In the genomic region with DNA sequence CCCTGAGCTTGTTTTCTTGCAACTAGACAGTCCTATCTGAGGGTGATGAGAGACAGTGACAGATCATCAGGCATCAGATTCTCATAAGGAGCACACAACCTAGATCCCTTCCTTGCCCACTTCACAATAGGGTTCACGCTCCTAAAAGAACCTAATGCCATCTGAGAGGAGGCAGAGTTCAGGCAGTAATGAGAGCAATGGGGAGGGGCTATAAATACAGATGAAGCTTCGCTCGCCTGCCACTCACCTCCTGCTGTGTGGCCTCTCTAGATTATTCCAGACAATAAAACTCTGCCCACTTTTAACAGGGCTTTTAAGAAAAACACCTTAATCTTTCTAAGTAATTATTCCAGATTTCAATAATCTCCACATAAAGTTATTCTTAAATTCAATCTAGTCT, we compare ENCODE assay signal across 26 cellular contexts.
"Had no signal": no experiment of that assay in that cellular context is flagged by ENCODE, and none has a peak within 500 bp of the region (broad histone marks: within the 10 kb centered on the region; RNA-seq: fewer than 3 reads in every experiment).

No MANE protein-coding gene starts in this region.

- H3K4me3 Mint-ChIP-seq: activated CD4-positive, alpha-beta memory T cell treated with anti-CD3 and anti-CD28 coated beads, Interleukin-2, amount 10 ng/mL, durations not matched to agents 7 days and 5 days; activated CD8-positive, alpha-beta memory T cell treated with anti-CD3 and anti-CD28 coated beads, Interleukin-2, amount 10 ng/mL, durations not matched to agents 7 days and 5 days; activated naive CD4-positive, alpha-beta T cell treated with anti-CD3 and anti-CD28 coated beads, Interleukin-2, amount 10 ng/mL, durations not matched to agents 7 days and 5 days; activated naive CD8-positive, alpha-beta T cell; activated naive CD8-positive, alpha-beta T cell treated with anti-CD3 and anti-CD28 coated beads, Interleukin-2, amount 50 U/mL, for 24 hours; brain had no signal

- H3K36me3 Mint-ChIP-seq: activated CD8-positive, alpha-beta memory T cell treated with anti-CD3 and anti-CD28 coated beads, Interleukin-2, amount 10 ng/mL, durations not matched to agents 7 days and 5 days; activated naive CD4-positive, alpha-beta T cell treated with anti-CD3 and anti-CD28 coated beads, Interleukin-2, amount 10 ng/mL, durations not matched to agents 7 days and 5 days; activated naive CD8-positive, alpha-beta T cell; brain had no signal

- H3K27ac Mint-ChIP-seq: activated CD4-positive, alpha-beta memory T cell treated with anti-CD3 and anti-CD28 coated beads, Interleukin-2, amount 10 ng/mL, durations not matched to agents 7 days and 5 days; activated CD8-positive, alpha-beta memory T cell treated with anti-CD3 and anti-CD28 coated beads, Interleukin-2, amount 10 ng/mL, durations not matched to agents 7 days and 5 days; activated naive CD4-positive, alpha-beta T cell treated with anti-CD3 and anti-CD28 coated beads, Interleukin-2, amount 10 ng/mL, durations not matched to agents 7 days and 5 days; activated naive CD8-positive, alpha-beta T cell; activated naive CD8-positive, alpha-beta T cell treated with anti-CD3 and anti-CD28 coated beads, Interleukin-2, amount 50 U/mL, for 24 hours; brain had no signal

- DNase-seq: activated CD4-positive, alpha-beta memory T cell treated with anti-CD3 and anti-CD28 coated beads, Interleukin-2, amount 10 ng/mL, durations not matched to agents 7 days and 5 days; activated CD4-positive, alpha-beta T cell treated with anti-CD3 and anti-CD28 coated beads for 1 hour; activated CD4-positive, alpha-beta T cell treated with anti-CD3 and anti-CD28 coated beads for 48 hours; activated CD4-positive, CD25-positive, alpha-beta regulatory T cell; activated CD8-positive, alpha-beta memory T cell treated with anti-CD3 and anti-CD28 coated beads for 24 hours; activated CD8-positive, alpha-beta memory T cell treated with anti-CD3 and anti-CD28 coated beads, Interleukin-2, amount 10 ng/mL, durations not matched to agents 7 days and 5 days; activated CD8-positive, alpha-beta memory T cell treated with anti-CD3 and anti-CD28 coated beads, Interleukin-2, amount 50 U/mL, for 48 hours; activated effector memory CD4-positive, alpha-beta T cell treated with Interleukin-2 at 50 U/mL for 16 hours; activated naive CD4-positive, alpha-beta T cell treated with anti-CD3 and anti-CD28 coated beads, Interleukin-2, amount 10 ng/mL, durations not matched to agents 7 days and 5 days; activated naive CD8-positive, alpha-beta T cell treated with anti-CD3 and anti-CD28 coated beads, Interleukin-2, amount 50 U/mL, for 24 hours; activated T-cell treated with anti-CD3 and anti-CD28 coated beads, Interleukin-2, amount 50 U/mL, for 48 hours; anterior cingulate cortex; central memory CD4-positive, alpha-beta T cell; NCI-H1105; NCI-H1436; NCI-H1694; NCI-H1930; NCI-H2081 treated with DMSO at 0.1 percent for 48 hours; NCI-H226; NCI-H774; SHP77; SJCRH30; T1000; WERI-Rb-1 had no signal

- H3K4me1 Mint-ChIP-seq: activated CD4-positive, alpha-beta memory T cell treated with anti-CD3 and anti-CD28 coated beads, Interleukin-2, amount 10 ng/mL, durations not matched to agents 7 days and 5 days; activated CD8-positive, alpha-beta memory T cell treated with anti-CD3 and anti-CD28 coated beads, Interleukin-2, amount 10 ng/mL, durations not matched to agents 7 days and 5 days; activated naive CD4-positive, alpha-beta T cell treated with anti-CD3 and anti-CD28 coated beads, Interleukin-2, amount 10 ng/mL, durations not matched to agents 7 days and 5 days; activated naive CD8-positive, alpha-beta T cell treated with anti-CD3 and anti-CD28 coated beads, Interleukin-2, amount 50 U/mL, for 24 hours; brain had no signal

- H3K9me3 Mint-ChIP-seq: activated CD4-positive, alpha-beta memory T cell treated with anti-CD3 and anti-CD28 coated beads, Interleukin-2, amount 10 ng/mL, durations not matched to agents 7 days and 5 days; activated naive CD4-positive, alpha-beta T cell treated with anti-CD3 and anti-CD28 coated beads, Interleukin-2, amount 10 ng/mL, durations not matched to agents 7 days and 5 days; activated naive CD8-positive, alpha-beta T cell treated with anti-CD3 and anti-CD28 coated beads, Interleukin-2, amount 50 U/mL, for 24 hours had no signal

- H3K27me3 Mint-ChIP-seq: activated naive CD4-positive, alpha-beta T cell treated with anti-CD3 and anti-CD28 coated beads, Interleukin-2, amount 10 ng/mL, durations not matched to agents 7 days and 5 days; activated naive CD8-positive, alpha-beta T cell; activated naive CD8-positive, alpha-beta T cell treated with anti-CD3 and anti-CD28 coated beads, Interleukin-2, amount 50 U/mL, for 24 hours had no signal
